In the genomic region with DNA sequence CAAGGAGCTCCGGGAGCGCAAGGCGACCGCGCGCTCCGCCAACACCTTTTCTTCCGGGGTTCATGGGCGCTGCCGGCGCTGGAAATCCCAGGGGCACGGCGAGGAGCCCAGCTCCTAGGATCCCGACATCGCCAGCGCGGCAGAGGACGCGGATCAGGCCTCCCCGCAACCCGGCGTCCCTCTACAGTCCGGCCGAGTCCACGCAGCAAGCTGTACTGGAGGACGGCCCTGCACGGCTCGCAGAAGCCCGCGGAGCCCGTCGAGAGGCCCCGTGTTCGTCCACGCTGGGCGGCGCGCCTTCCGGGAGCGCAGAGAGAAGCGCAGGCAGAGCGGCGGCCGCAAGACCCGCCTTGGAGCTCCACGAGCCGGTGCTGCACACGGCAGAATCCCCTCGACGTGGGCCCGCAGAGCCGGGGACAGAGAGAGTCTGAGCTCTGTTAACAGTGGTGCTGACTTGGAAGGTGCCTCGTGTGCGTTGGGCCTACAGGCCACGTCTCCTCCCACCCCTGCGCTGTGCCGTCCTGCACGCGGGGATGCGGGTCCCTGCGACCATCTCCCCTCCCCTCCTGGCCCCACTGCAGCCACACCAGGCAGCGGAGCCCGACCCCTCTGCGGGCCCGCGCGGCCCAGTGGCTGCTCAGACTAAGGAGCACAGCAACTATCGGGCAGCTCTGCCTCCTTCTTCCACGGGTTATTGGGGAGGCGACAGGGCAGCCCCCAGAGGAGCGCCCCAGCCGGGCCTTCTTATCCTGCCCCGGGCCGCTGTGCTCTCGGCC, we compare ENCODE assay signal across 1 cellular context.
TF ChIP-seq lines count a peak whose summit lies in the region.

No MANE protein-coding gene starts in this region.

TF ChIP-seq in IMR-90, 13 proteins besides CTCF, POLR2A, EP300 and RAD21:
- TF ChIP-seq, protein P1, sequence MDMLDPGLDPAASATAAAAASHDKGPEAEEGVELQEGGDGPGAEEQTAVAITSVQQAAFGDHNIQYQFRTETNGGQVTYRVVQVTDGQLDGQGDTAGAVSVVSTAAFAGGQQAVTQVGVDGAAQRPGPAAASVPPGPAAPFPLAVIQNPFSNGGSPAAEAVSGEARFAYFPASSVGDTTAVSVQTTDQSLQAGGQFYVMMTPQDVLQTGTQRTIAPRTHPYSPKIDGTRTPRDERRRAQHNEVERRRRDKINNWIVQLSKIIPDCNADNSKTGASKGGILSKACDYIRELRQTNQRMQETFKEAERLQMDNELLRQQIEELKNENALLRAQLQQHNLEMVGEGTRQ (IDR thresholded peaks at IDR 0.05; ENCODE audit: low read depth, low read length) = no peak
- TF ChIP-seq MAZ (IDR thresholded peaks at IDR 0.05; ENCODE audit: borderline replicate concordance, low read depth, low read length) (no peak), RCOR1 (IDR thresholded peaks at IDR 0.05; ENCODE audit: insufficient replicate concordance, low read length) (no peak), SMC3 (IDR thresholded peaks at IDR 0.05; ENCODE audit: low read depth, low read length) (no peak), CEBPB (IDR thresholded peaks at IDR 0.05; ENCODE audit: low read depth, low read length) (no peak), MAFK (IDR thresholded peaks at IDR 0.05; ENCODE audit: low read depth, low read length) (no peak), BHLHE40 (IDR thresholded peaks at IDR 0.05; ENCODE audit: low read depth, low read length) (no peak)
